Comparison of ENCODE assay signal across 1 cellular context in the genomic region with DNA sequence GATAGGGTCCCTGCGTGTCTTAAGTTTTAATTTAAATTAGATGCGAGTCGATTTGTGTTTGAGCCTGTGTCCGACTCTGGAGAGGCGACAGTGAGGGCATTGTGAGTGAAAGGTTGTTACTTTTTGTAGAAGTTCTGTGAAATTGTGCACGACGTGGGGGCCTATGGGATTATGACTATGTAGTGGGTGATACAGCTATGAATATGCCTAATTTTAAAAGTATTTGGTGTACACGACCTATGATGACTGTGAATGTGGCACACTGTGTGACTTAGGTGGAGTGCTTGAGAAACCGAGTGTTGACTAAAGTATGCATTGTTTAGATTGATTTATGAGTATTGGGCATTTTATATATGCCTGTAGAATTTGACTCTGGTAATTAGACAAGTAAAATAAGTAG.
A peak's percentile ranks its signal among the peaks of the same experiment; 100 is the strongest.
TF ChIP-seq lines count a peak whose summit lies in the region.

No MANE protein-coding gene starts in this region.

TF ChIP-seq in HepG2, 621 proteins besides CTCF, POLR2A, EP300 and RAD21:
- TF ChIP-seq ZNF703 (CRISPR knock-in tag; IDR thresholded peaks at IDR 0.05; ENCODE audit: borderline replicate concordance) (no peak), SMAD3 (CRISPR knock-in tag; IDR thresholded peaks at IDR 0.05) (no peak), NCOA1 (CRISPR knock-in tag; IDR thresholded peaks at IDR 0.05) (0 out of 2 replicates have a peak, but pooled peaks have one; percentile 38)
